In genomic region chr15:101490408-101490891, GRCh38 we compare ENCODE assay signal across 18 cellular contexts. TPM values are rescaled to one million over a fixed set of nuclear protein-coding genes. Genes with fewer than 3 reads are reported as not detected.
DNase-seq lines count a peak whose midpoint lies in the region; ATAC-seq, FAIRE-seq and TF ChIP-seq lines count a peak whose summit lies in the region.
"Had no signal": no experiment of that assay in that cellular context is flagged by ENCODE, and none has a peak within 500 bp of the region (broad histone marks: within the 10 kb centered on the region; RNA-seq: fewer than 3 reads in every experiment).

No MANE protein-coding gene starts in this region.

- no peak overlapping the region for H2AFZ ChIP-seq in H1 (ENCODE audit: low read length)

- H3K27ac ChIP-seq in H1 (ENCODE audit: low read depth, low read length) (no peak overlapping the region), spleen (peak overlapping the region in 4 of 8 donors; percentile 78 to 87 (median 82))
- H3K27ac ChIP-seq: breast epithelium had no signal

- peaks cover 6% of the 10 kb centered on the region; the same call in 1 of the 2 replicates for H3K23me2 ChIP-seq in H1 (ENCODE audit: low read depth, low read length)

- 88% methylated on average over 13 of the region's 15 CpGs; no CpG with 5 or more reads in 1 of the 2 experiments for WGBS in H1 (ENCODE audit: extremely low coverage in 1 of 2, insufficient coverage in 1 of 2, insufficient read length in 1 of 2, insufficient replicate concordance in 2 of 2, low coverage in 1 of 2, low lambda C conversion rate in 2 of 2, missing lambda C conversion rate in 1 of 2), 2 experiments
- 73 to 90% (median 88%) methylated on average over 10 to 15 of the region's 15 CpGs for WGBS in spleen, 5 donors

- peaks cover 37% of the 10 kb centered on the region for H3K27me3 Mint-ChIP-seq in activated naive CD4-positive, alpha-beta T cell treated with anti-CD3 and anti-CD28 coated beads for 36 hours (ENCODE audit: low read depth)
- H3K27me3 Mint-ChIP-seq in T-helper 17 cell: peaks cover 56% of the 10 kb centered on the region

- no peak for TF ChIP-seq EP300 in H1 (IDR thresholded peaks at IDR 0.05; ENCODE audit: borderline replicate concordance in 1 of 2, low read depth in 2 of 2, low read length in 2 of 2)

- no peak overlapping the region for H2BK15ac ChIP-seq in H1 (ENCODE audit: low read length)

- H3K56ac ChIP-seq in H1 (replicated peaks; ENCODE audit: insufficient read length, low read depth, low read length): no peak overlapping the region

- no peaks in the 10 kb centered on the region for H3K4me1 Mint-ChIP-seq in activated naive CD4-positive, alpha-beta T cell treated with anti-CD3 and anti-CD28 coated beads for 36 hours (ENCODE audit: low read depth)
- peaks cover 3% of the 10 kb centered on the region for H3K4me1 Mint-ChIP-seq in T-helper 17 cell

- peaks cover 0 to 6% (median 0%) of the 10 kb centered on the region in 4 experiments; a peak in 1 of 8 replicates for H3K36me3 ChIP-seq in H1 (ENCODE audit: control insufficient read depth in 2 of 4, insufficient read depth in 4 of 4, low read length in 3 of 4)
- H3K36me3 ChIP-seq in spleen: no peaks in the 10 kb centered on the region
- H3K36me3 ChIP-seq: breast epithelium had no signal

- no peak overlapping the region for H3K14ac ChIP-seq in H1 (ENCODE audit: insufficient read length)

- no peak overlapping the region for H3K4ac ChIP-seq in H1 (replicated peaks; ENCODE audit: insufficient read length, low read depth, low read length)

- H3K23ac ChIP-seq in H1 (ENCODE audit: insufficient read length): no peak overlapping the region

- H3K36me3 Mint-ChIP-seq in activated naive CD4-positive, alpha-beta T cell treated with anti-CD3 and anti-CD28 coated beads for 36 hours (ENCODE audit: low read depth): peaks cover 3% of the 10 kb centered on the region
- H3K36me3 Mint-ChIP-seq in T-helper 17 cell (ENCODE audit: low read depth): no peaks in the 10 kb centered on the region

- H4K8ac ChIP-seq in H1 (ENCODE audit: extremely low read depth, insufficient read depth, low read length): peak overlapping the region; percentile 53; the same call in 1 of the 2 replicates

- H4K5ac ChIP-seq in H1 (ENCODE audit: insufficient read length, low read depth, low read length): no peak overlapping the region

- H3K27me3 ChIP-seq in H1 (replicated peaks in 1 of 4; ENCODE audit: control insufficient read depth in 3 of 4, extremely low read depth in 1 of 4, insufficient read depth in 3 of 4, low read length in 3 of 4): peaks cover 11 to 48% (median 35%) of the 10 kb centered on the region in 4 experiments
- H3K27me3 ChIP-seq in spleen (replicated peaks in 1 of 7): peaks cover 0 to 85% (median 24%) of the 10 kb centered on the region in 7 donors

- H3K4me1 ChIP-seq in H1 (replicated peaks in 1 of 4; ENCODE audit: control insufficient read depth in 3 of 4, insufficient read depth in 4 of 4, low read length in 3 of 4) (peaks cover 0 to 10% (median 4%) of the 10 kb centered on the region in 4 experiments; a peak in 5 of 7 replicates), spleen (peaks cover 0 to 46% (median 14%) of the 10 kb centered on the region in 6 donors)
- H3K4me1 ChIP-seq: breast epithelium had no signal

- ATAC-seq in T-helper 17 cell (no peak), GM21390 (IDR thresholded peaks at IDR 0.05; ENCODE audit: unreplicated experiment) (no peak), HG02840 (IDR thresholded peaks at IDR 0.05; ENCODE audit: low FRiP score, unreplicated experiment) (no peak)

- intact Hi-C loops in activated naive CD4-positive, alpha-beta T cell treated with anti-CD3 and anti-CD28 coated beads for 36 hours (cut with micrococcal nuclease): no loop called here
- intact Hi-C loops in spleen (cut with DNase I; ENCODE audit: low total_unique reads): no loop called here

- TF ChIP-seq RAD21 in H1 (IDR thresholded peaks at IDR 0.05 in 1 of 2, conservative IDR thresholded peaks at IDR 0.05 in 1 of 2; ENCODE audit: low read depth in 2 of 2, low read length in 2 of 2): no peak

- no peaks in the 10 kb centered on the region for H3K79me2 ChIP-seq in H1 (ENCODE audit: control insufficient read depth in 1 of 2, insufficient read depth in 2 of 2, low read length in 2 of 2)

- peaks cover 0 to 3% of the 10 kb centered on the region in 2 experiments for H4K20me1 ChIP-seq in H1 (replicated peaks in 1 of 2; ENCODE audit: control insufficient read depth in 1 of 2, insufficient read depth in 2 of 2, low read length in 2 of 2)

- no peak overlapping the region for H2BK12ac ChIP-seq in H1 (ENCODE audit: low read depth, low read length)

- no peaks in the 10 kb centered on the region for H3K79me1 ChIP-seq in H1 (ENCODE audit: low read depth, low read length)

- H3K4me2 ChIP-seq in H1 (ENCODE audit: insufficient read depth in 1 of 2, low read depth in 2 of 2, low read length in 2 of 2): 0 out of 4 replicates have a peak overlapping the region, but pooled peaks of 1 of the 2 experiments have one; percentile 40

- no peak overlapping the region for H4K91ac ChIP-seq in H1 (replicated peaks; ENCODE audit: insufficient read length, low read length)

- no peak overlapping the region for H3K27ac Mint-ChIP-seq in activated naive CD4-positive, alpha-beta T cell treated with anti-CD3 and anti-CD28 coated beads for 36 hours
- H3K27ac Mint-ChIP-seq in T-helper 17 cell: no peak overlapping the region
- H3K27ac Mint-ChIP-seq: activated CD4-positive, alpha-beta memory T cell treated with anti-CD3 and anti-CD28 coated beads, Interleukin-2, amount 10 ng/mL, durations not matched to agents 7 days and 5 days had no signal

- no peak for FAIRE-seq in H1 (lab: Jason Lieb, UNC)

- H3K9me3 ChIP-seq in T-helper 17 cell (ENCODE audit: control insufficient read depth, low read length, poor library complexity, severe bottlenecking): no peaks in the 10 kb centered on the region
- peaks cover 0 to 6% of the 10 kb centered on the region in 2 experiments; a peak in 2 of 4 replicates for H3K9me3 ChIP-seq in H1 (ENCODE audit: insufficient read depth in 2 of 2, low read depth in 1 of 2, low read length in 1 of 2)
- H3K9me3 ChIP-seq in spleen: no peaks in the 10 kb centered on the region
- H3K9me3 ChIP-seq: breast epithelium had no signal

- peak overlapping the region; percentile 52 for H3K4me3 Mint-ChIP-seq in activated naive CD4-positive, alpha-beta T cell treated with anti-CD3 and anti-CD28 coated beads for 36 hours
- H3K4me3 Mint-ChIP-seq in T-helper 17 cell: peak overlapping the region; percentile 61
- H3K4me3 Mint-ChIP-seq: activated CD4-positive, alpha-beta memory T cell treated with anti-CD3 and anti-CD28 coated beads, Interleukin-2, amount 10 ng/mL, durations not matched to agents 7 days and 5 days had no signal

- no peak overlapping the region for H3K9ac ChIP-seq in H1 (replicated peaks in 1 of 4; ENCODE audit: extremely low read depth in 1 of 4, low read depth in 3 of 4, low read length in 3 of 4)

- H3K9me3 Mint-ChIP-seq in activated naive CD4-positive, alpha-beta T cell treated with anti-CD3 and anti-CD28 coated beads for 36 hours: no peaks in the 10 kb centered on the region
- H3K9me3 Mint-ChIP-seq: activated CD4-positive, alpha-beta memory T cell treated with anti-CD3 and anti-CD28 coated beads, Interleukin-2, amount 10 ng/mL, durations not matched to agents 7 days and 5 days had no signal

- H3K18ac ChIP-seq in H1 (ENCODE audit: extremely low read depth, low read length): no peak overlapping the region

- no peak overlapping the region for H2BK5ac ChIP-seq in H1 (ENCODE audit: low read depth, low read length)

- CTCF ChIA-PET in activated naive CD4-positive, alpha-beta T cell treated with anti-CD3 and anti-CD28 coated beads for 36 hours (lab: Charles Lee): interaction anchor here (1.1 kb wide), 1 partner anchor 12 kb away, joined by 3 read pairs; no protein-coding TSS in a partner anchor
- CTCF ChIA-PET in H1 (lab: Charles Lee; ENCODE audit: partially characterized antibody): interaction anchor here (0.6 to 3.3 kb wide), 4 partner anchors 8 to 221 kb away, joined by 3 to 19 read pairs (median 4); no protein-coding TSS in a partner anchor

- POLR2A ChIA-PET in H1 (lab: Charles Lee; ENCODE audit: partially characterized antibody): interaction anchor here (1.4 kb wide), 1 partner anchor 41 kb away, joined by 3 read pairs; no protein-coding TSS in a partner anchor

- no peak for TF ChIP-seq CTCF in H1 (IDR thresholded peaks at IDR 0.05; ENCODE audit: control extremely low read depth in 1 of 3, insufficient read depth in 1 of 3, low read depth in 1 of 3, low read length in 3 of 3)
- TF ChIP-seq CTCF in spleen (IDR thresholded peaks at IDR 0.05 in 8 of 11, conservative IDR thresholded peaks at IDR 0.05 in 3 of 11): no peak

- H3K4me3 ChIP-seq in H1 (ENCODE audit: extremely low read depth in 1 of 4, insufficient read depth in 2 of 4, low read depth in 3 of 4, low read length in 4 of 4) (no peak overlapping the region), spleen (peak overlapping the region in 5 of 8 donors; percentile 18 to 71 (median 41))

- no peak for DNase-seq in activated naive CD4-positive, alpha-beta T cell treated with anti-CD3 and anti-CD28 coated beads for 36 hours
- no peak for DNase-seq in activated naive CD4-positive, alpha-beta T cell (lab: John Stamatoyannopoulos, UW)
- DNase-seq in T-helper 17 cell (no peak), H1 (ENCODE audit: low read depth in 1 of 2, low spot score in 2 of 2) (no peak), spleen (no peak), GF-D8 (lab: John Stamatoyannopoulos, UW) (no peak)
- DNase-seq: activated CD4-positive, alpha-beta memory T cell treated with anti-CD3 and anti-CD28 coated beads, Interleukin-2, amount 10 ng/mL, durations not matched to agents 7 days and 5 days; DMS153; effector CD8-positive, alpha-beta T cell; left cardiac atrium; NCI-H146; NCI-H2227 treated with DMSO at 0.1 percent for 48 hours; SHP77 treated with DMSO at 0.1 percent for 48 hours; stimulated activated CD4-positive, alpha-beta T cell treated with anti-CD3 and anti-CD28 coated beads, Interleukin-15, amount 100 ng/mL, for 24 hours; T1000 had no signal

- no peak overlapping the region for H2AK5ac ChIP-seq in H1 (ENCODE audit: low read depth, low read length)

- no peak overlapping the region for H2BK120ac ChIP-seq in H1 (replicated peaks; ENCODE audit: low read depth, low read length)

- H2BK20ac ChIP-seq in H1 (ENCODE audit: low read length): no peak overlapping the region

- TF ChIP-seq POLR2A in H1 (IDR thresholded peaks at IDR 0.05; ENCODE audit: control extremely low read depth in 1 of 2, low read depth in 2 of 2, low read length in 2 of 2) (no peak), spleen (IDR thresholded peaks at IDR 0.05) (no peak)

RNA-seq across cellular contexts. Expression of gene PCSK6, which starts 0.9 kb away (rescaled TPM):
- under 1 TPM; 0.25 to 0.64 TPM for total RNA-seq in activated naive CD4-positive, alpha-beta T cell treated with anti-CD3 and anti-CD28 coated beads for 36 hours
- total RNA-seq in T-helper 17 cell (10 to 100 TPM in 1 of 2 donors, 1 to 10 TPM in 1; 1.9 to 27.8 TPM), spleen (100 to 1,000 TPM; 167 to 403 (median 304) TPM)
- total RNA-seq in H1 (2021; fragmentation: NEBNext Ultra II Directional; extraction: Animal tissue kit (Norgen Biotek cat#: 25700)): 3.3 and 4.0 TPM in 2 replicates
- polyA plus RNA-seq in H1 (2011; rRNA removed) (1.9 and 2.4 TPM in 2 replicates), spleen (10 to 100 TPM in 2 of 3 donors, 1 to 10 TPM in 1; 10.0 to 39.8 (median 21.7) TPM)
- polyA plus RNA-seq in H1 (2011; cell fraction: cytosol; rRNA removed): 1.8 TPM
- polyA plus RNA-seq in H1 (2011; cell fraction: nucleus; rRNA removed): 4.9 TPM
- polyA plus RNA-seq in H1 (2012, experiment 1 of 2): 2.3 to 2.9 TPM (median 2.5 TPM) in 4 replicates
- 1.00 TPM for polyA plus RNA-seq in H1 (2012, experiment 2 of 2)
- 3.3 TPM for polyA plus RNA-seq in H1 (2013, experiment 1 of 2)
- polyA plus RNA-seq in H1 (2013, experiment 2 of 2): 2.5 TPM
- 3.7 and 3.8 TPM in 2 replicates for polyA minus RNA-seq in H1 (2011; rRNA and poly(A)+ RNA removed)
- 8.7 TPM for polyA minus RNA-seq in H1 (2011; cell fraction: cytosol; rRNA and poly(A)+ RNA removed)
- polyA minus RNA-seq in H1 (2011; cell fraction: nucleus; rRNA and poly(A)+ RNA removed): 5.3 TPM

Comparison
In these comparisons a context has a peak if more than half of its experiments do, and no peak if none do; other contexts are left out.
1. H3K4me3 ChIP-seq: peak in spleen (5 of 8); none in H1 (0 of 4).
2. RNA of gene PCSK6, which starts 0.9 kb away (total RNA-seq): 167 to 403 TPM in spleen; 1.9 to 27.8 TPM in T-helper 17 cell, 3.3 to 4.0 TPM in H1 and 0.25 to 0.64 TPM in activated naive CD4-positive, alpha-beta T cell treated with anti-CD3 and anti-CD28 coated beads for 36 hours; every median in the first group is over 4 times any median in the second.